In the genomic region with DNA sequence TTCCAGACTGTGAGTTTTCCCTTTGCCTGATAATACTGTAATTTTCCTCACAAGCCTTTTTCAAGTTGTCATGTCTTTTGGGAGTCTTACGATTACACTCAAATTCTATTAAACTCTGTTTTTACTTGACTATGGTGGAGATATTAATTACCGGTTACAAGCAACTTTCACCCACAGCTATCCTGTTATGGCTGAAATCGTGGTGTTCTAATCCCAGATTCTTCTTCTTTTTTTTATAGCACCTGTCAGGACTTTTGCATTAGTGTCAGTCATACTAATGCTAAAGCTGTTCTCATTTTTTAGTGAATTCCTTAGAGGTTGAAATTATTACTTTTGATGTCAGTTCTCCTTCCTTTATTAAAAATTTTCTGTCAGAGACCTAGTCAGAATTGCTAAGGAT, we compare ENCODE assay signal across 25 cellular contexts.
"Had no signal": no experiment of that assay in that cellular context is flagged by ENCODE, and none has a peak within 500 bp of the region (broad histone marks: within the 10 kb centered on the region; RNA-seq: fewer than 3 reads in every experiment).

No MANE protein-coding gene starts in this region.

- H3K4me3 ChIP-seq: pancreas, prostate gland, right lobe of liver, sigmoid colon, stomach, thoracic aorta, thyroid gland, tibial nerve, upper lobe of left lung, vagina had no signal

- H3K27ac ChIP-seq: neutrophil, pancreas, prostate gland, right lobe of liver, sigmoid colon, stomach, thoracic aorta, thyroid gland, tibial nerve, upper lobe of left lung, vagina had no signal

- DNase-seq: naive thymus-derived CD8-positive, alpha-beta T cell; nephron progenitor cell; nucleus accumbens; pancreas; right cardiac atrium; right lobe of liver; sigmoid colon; small intestine; stimulated activated CD4-positive, alpha-beta T cell treated with anti-CD3 and anti-CD28 coated beads, Interleukin-15, amount 100 ng/mL, for 24 hours; stimulated activated CD4-positive, alpha-beta T cell treated with anti-CD3 and anti-CD28 coated beads, Interleukin-2, amount 100 ng/mL, for 24 hours; stimulated activated CD4-positive, alpha-beta T cell treated with anti-CD3 and anti-CD28 coated beads, Interleukin-2, amount 100 ng/mL, for 48 hours; stimulated activated CD4-positive, alpha-beta T cell treated with anti-CD3 and anti-CD28 coated beads, Interleukin-4, amount 100 ng/mL, for 24 hours; stimulated activated naive B cell treated with anti-CD40 and anti-IgM and Interleukin-4, amounts not matched to agents 10 μg/mL and 1 μg/mL and 100 μg/mL, for 72 hours; stimulated activated naive CD4-positive, alpha-beta T cell treated with Interleukin-2 at 50 U/mL for 16 hours; stomach; thyroid gland; trophoblast cell; upper lobe of left lung had no signal

- ATAC-seq: naive thymus-derived CD8-positive, alpha-beta T cell; natural killer cell treated with Interleukin-12 subunit alpha and Interleukin-12 subunit beta and Interleukin-15 and Interleukin-18, amount 100 ng/mL, for 72 hours; pancreas; right cardiac atrium; right lobe of liver; stimulated activated effector memory CD8-positive, alpha-beta T cell treated with anti-CD3 and anti-CD28 coated beads, Interleukin-12 subunit alpha, Interleukin-12 subunit beta, amount 100 ng/mL, for 72 hours; stimulated activated naive B cell treated with anti-CD40 and anti-IgM and Interleukin-4, amounts not matched to agents 10 μg/mL and 1 μg/mL and 100 μg/mL, for 72 hours had no signal

- H3K36me3 ChIP-seq: neutrophil, pancreas, prostate gland, right lobe of liver, sigmoid colon, stomach, thoracic aorta, thyroid gland, tibial nerve, upper lobe of left lung, vagina had no signal

- H3K27me3 ChIP-seq: neutrophil, pancreas, right lobe of liver, sigmoid colon, stomach, thyroid gland, tibial nerve, upper lobe of left lung, vagina had no signal

- H3K9me3 ChIP-seq: neutrophil, pancreas, prostate gland, right lobe of liver, sigmoid colon, stomach, thoracic aorta, thyroid gland, tibial nerve, upper lobe of left lung, vagina had no signal

- H3K4me1 ChIP-seq: pancreas, prostate gland, right lobe of liver, sigmoid colon, thyroid gland, tibial nerve, upper lobe of left lung, vagina had no signal
